In the genomic region with DNA sequence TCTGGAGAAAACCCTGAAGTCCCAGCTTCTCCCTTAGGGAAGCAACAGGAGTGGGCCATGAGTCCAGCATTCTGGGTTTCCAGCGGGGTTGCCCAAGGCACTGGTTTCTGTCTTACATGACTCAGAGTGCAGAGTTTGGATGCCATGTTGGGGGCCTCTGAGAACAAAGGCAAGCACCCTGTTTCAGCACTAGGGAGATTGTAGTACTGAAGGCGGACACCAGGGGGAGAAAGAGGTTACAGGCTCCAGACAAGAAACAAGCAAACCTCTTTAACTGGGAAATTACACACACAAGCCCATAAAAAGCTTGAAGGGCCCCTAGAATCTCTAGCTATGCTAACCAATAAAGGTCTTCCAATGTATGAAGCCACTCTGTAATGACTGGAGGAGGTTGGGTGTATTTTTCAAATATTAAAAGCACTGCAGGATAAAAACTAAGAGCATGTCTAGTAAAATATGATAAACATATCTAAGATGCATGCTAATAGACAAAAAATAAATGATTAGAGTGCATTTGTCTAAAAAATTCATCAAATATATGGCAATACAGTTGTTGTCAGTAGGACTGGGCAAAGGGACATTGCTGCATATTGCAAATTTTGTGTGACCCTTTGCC, we compare ENCODE assay signal across 9 cellular contexts. TPM values are rescaled to one million over a fixed set of nuclear protein-coding genes. Genes with fewer than 3 reads are reported as not detected.
DNase-seq lines count a peak whose midpoint lies in the region; ATAC-seq and TF ChIP-seq lines count a peak whose summit lies in the region.
"Had no signal": no experiment of that assay in that cellular context is flagged by ENCODE, and none has a peak within 500 bp of the region (broad histone marks: within the 10 kb centered on the region; RNA-seq: fewer than 3 reads in every experiment).

No MANE protein-coding gene starts in this region.

- H2BK5ac ChIP-seq in IMR-90 (ENCODE audit: low read depth, low read length, poor library complexity, severe bottlenecking): no peak overlapping the region

- no peaks in the 10 kb centered on the region for H3K9me1 ChIP-seq in IMR-90 (ENCODE audit: insufficient read depth, low read length)

- H3K27ac ChIP-seq in AG04450 (ENCODE audit: low read depth, low read length) (no peak overlapping the region), IMR-90 (ENCODE audit: insufficient read depth, low read length) (no peak overlapping the region), right cardiac atrium (ENCODE audit: low read length) (no peak overlapping the region), spleen (peak overlapping the region in 4 of 8 donors; percentile 26 to 37 (median 28))

- H4K5ac ChIP-seq in IMR-90 (ENCODE audit: low read depth, low read length): no peak overlapping the region

- no TSS peak for BruUV-seq in IMR-90 (replicated peaks; lab: Mats Ljungman, UMichigan)

- no peak overlapping the region for H4K8ac ChIP-seq in IMR-90 (ENCODE audit: low read depth in 2 of 2, low read length in 2 of 2)

- CTCF ChIA-PET in AG04450 (lab: Charles Lee) (interaction anchor here (1.1 kb wide), 1 partner anchor 10 kb away, joined by 4 read pairs; no protein-coding TSS in a partner anchor), IMR-90 (lab: Yijun Ruan, JAX) (interaction anchor here (0.7 kb wide), 1 partner anchor 16 kb away, joined by 4 read pairs; no protein-coding TSS in a partner anchor)

- H2BK20ac ChIP-seq in IMR-90 (ENCODE audit: low read depth, low read length): no peak overlapping the region

- H3K36me3 ChIP-seq in IMR-90 (ENCODE audit: control insufficient read depth, insufficient read depth, low read length) (no peaks in the 10 kb centered on the region), spleen (no peaks in the 10 kb centered on the region)

- H3K9me3 ChIP-seq in AG04450 (ENCODE audit: control insufficient read depth, insufficient read depth, low read length): peaks cover 10% of the 10 kb centered on the region
- no peaks in the 10 kb centered on the region; the same call in 1 of the 2 replicates for H3K9me3 ChIP-seq in IMR-90 (ENCODE audit: control insufficient read depth, insufficient read depth, low read length)
- no peaks in the 10 kb centered on the region for H3K9me3 ChIP-seq in right cardiac atrium (ENCODE audit: control insufficient read depth, low read length)
- H3K9me3 ChIP-seq in spleen: peaks cover 0 to 10% (median 0%) of the 10 kb centered on the region in 8 donors

- no peaks in the 10 kb centered on the region for H3K79me1 ChIP-seq in IMR-90 (ENCODE audit: low read depth in 1 of 2, low read length in 2 of 2)

- in situ Hi-C loops in IMR-90 (cut with MboI; ENCODE audit: low sequenced_read_pairs): no loop called here

- H3K27ac Mint-ChIP-seq in activated naive CD4-positive, alpha-beta T cell treated with anti-CD3 and anti-CD28 coated beads, Interleukin-2, amount 50 U/mL, for 72 hours: no peak overlapping the region

- ATAC-seq in GM18867 (IDR thresholded peaks at IDR 0.05; ENCODE audit: unreplicated experiment) (peak; percentile 72), IMR-90 (ENCODE audit: low read depth) (peak; percentile 46), SK-N-SH treated with all-trans-retinoic acid at 6 μM for 48 hours (peak; percentile 88), right cardiac atrium (peak; percentile 29 to 53), GM19035 (IDR thresholded peaks at IDR 0.05; ENCODE audit: unreplicated experiment) (no peak)
- ATAC-seq in activated naive CD4-positive, alpha-beta T cell treated with anti-CD3 and anti-CD28 coated beads, Interleukin-2, amount 50 U/mL, for 72 hours: peak; percentile 45 to 73

- TF ChIP-seq POLR2A in IMR-90 (IDR thresholded peaks at IDR 0.05; ENCODE audit: low read depth, low read length) (no peak), spleen (IDR thresholded peaks at IDR 0.05) (no peak)

- H3K4me2 ChIP-seq in IMR-90 (ENCODE audit: low read depth, low read length): no peak overlapping the region

- no peaks in the 10 kb centered on the region for H3K36me3 Mint-ChIP-seq in activated naive CD4-positive, alpha-beta T cell treated with anti-CD3 and anti-CD28 coated beads, Interleukin-2, amount 50 U/mL, for 72 hours

- no peak overlapping the region for H3K14ac ChIP-seq in IMR-90 (replicated peaks; ENCODE audit: low read depth, low read length)

- no peak overlapping the region for H2BK15ac ChIP-seq in IMR-90 (ENCODE audit: low read depth, low read length)

- no peaks in the 10 kb centered on the region for H3K9me3 Mint-ChIP-seq in activated naive CD4-positive, alpha-beta T cell treated with anti-CD3 and anti-CD28 coated beads, Interleukin-2, amount 50 U/mL, for 72 hours

- peak; percentile 53 for TF ChIP-seq CTCF in AG04450 (IDR thresholded peaks at IDR 0.05; ENCODE audit: low read depth, low read length)
- TF ChIP-seq CTCF in IMR-90 (conservative IDR thresholded peaks at IDR 0.05; ENCODE audit: low read depth, low read length): peak; percentile 49
- peak; percentile 18 to 85 (median 73) for TF ChIP-seq CTCF in spleen (IDR thresholded peaks at IDR 0.05 in 8 of 11, conservative IDR thresholded peaks at IDR 0.05 in 3 of 11)

- H3K4me1 ChIP-seq in IMR-90 (ENCODE audit: control insufficient read depth, insufficient read depth, low read length): no peaks in the 10 kb centered on the region
- H3K4me1 ChIP-seq in right cardiac atrium (ENCODE audit: control insufficient read depth, insufficient read depth, low read length): no peaks in the 10 kb centered on the region
- peaks cover 0 to 22% (median 2%) of the 10 kb centered on the region in 6 donors for H3K4me1 ChIP-seq in spleen

- DNase-seq in AG04450 (ENCODE audit: low read depth, low spot score): no peak
- peak; percentile 13 for DNase-seq in IMR-90
- DNase-seq in activated naive CD4-positive, alpha-beta T cell treated with anti-CD3 and anti-CD28 coated beads, Interleukin-2, amount 50 U/mL, for 72 hours (ENCODE audit: low spot score in 2 of 2): peak in 1 of 2 donors; percentile 79
- DNase-seq in right cardiac atrium: peak in 2 of 3 donors; percentile 21 to 46
- no peak for DNase-seq in spleen

- H3K4me3 ChIP-seq in AG04450 (ENCODE audit: low read depth, low read length): no peak overlapping the region
- no peak overlapping the region for H3K4me3 ChIP-seq in IMR-90 (ENCODE audit: insufficient read depth, low read depth, low read length)
- H3K4me3 ChIP-seq in right cardiac atrium (ENCODE audit: low read length): no peak overlapping the region
- no peak overlapping the region for H3K4me3 ChIP-seq in spleen
- H3K4me3 ChIP-seq: skin epidermis had no signal

- H3K56ac ChIP-seq in IMR-90 (ENCODE audit: extremely low read depth, insufficient read depth, low read length): no peak overlapping the region

- WGBS in IMR-90 (ENCODE audit: extremely low coverage in 2 of 2, insufficient read length in 1 of 2), 2 experiments: no CpG with 5 or more reads among the region's 2 CpGs
- WGBS in right cardiac atrium: 12% methylated on average over 2 of the region's 2 CpGs
- 24 to 35% (median 29%) methylated on average over 2 of the region's 2 CpGs for WGBS in spleen, 5 donors

- no peak overlapping the region for H3K23ac ChIP-seq in IMR-90 (ENCODE audit: low read depth, low read length)

- intact Hi-C loops in IMR-90 (cut with micrococcal nuclease): no loop called here
- intact Hi-C loops in right cardiac atrium (cut with DNase I): no loop called here
- intact Hi-C loops in spleen (cut with DNase I; ENCODE audit: low total_unique reads): loop anchor here (10.0 kb wide), 1 partner anchor 281 kb away; no protein-coding TSS in a partner anchor

- H3K4ac ChIP-seq in IMR-90 (ENCODE audit: low read depth, low read length): no peak overlapping the region

- no peak overlapping the region for H2BK120ac ChIP-seq in IMR-90 (ENCODE audit: low read depth, low read length)

- H3K18ac ChIP-seq in IMR-90 (ENCODE audit: low read depth, low read length): no peak overlapping the region

- no peak overlapping the region for H3K9ac ChIP-seq in IMR-90 (ENCODE audit: low read depth, low read length)

- H2AK9ac ChIP-seq in IMR-90 (replicated peaks; ENCODE audit: low read depth, low read length, poor library complexity): no peak overlapping the region

- no peak for TF ChIP-seq RAD21 in IMR-90 (IDR thresholded peaks at IDR 0.05; ENCODE audit: low read length)

- POLR2A ChIA-PET in AG04450 (lab: Yijun Ruan, JAX) (no interaction called here), IMR-90 (lab: Charles Lee; ENCODE audit: unreplicated experiment) (no interaction called here)

- H4K91ac ChIP-seq in IMR-90 (ENCODE audit: insufficient read depth, low read depth, low read length): no peak overlapping the region

- H4K20me1 ChIP-seq in IMR-90 (ENCODE audit: insufficient read depth, low read length): no peaks in the 10 kb centered on the region

- no peaks in the 10 kb centered on the region for H3K27me3 ChIP-seq in AG04450 (ENCODE audit: control insufficient read depth, insufficient read depth, low read length)
- H3K27me3 ChIP-seq in IMR-90 (ENCODE audit: control insufficient read depth, insufficient read depth, low read length): no peaks in the 10 kb centered on the region
- no peaks in the 10 kb centered on the region for H3K27me3 ChIP-seq in right cardiac atrium (ENCODE audit: control insufficient read depth, insufficient read depth)
- H3K27me3 ChIP-seq in spleen (replicated peaks in 1 of 7): no peaks in the 10 kb centered on the region

- dilution Hi-C loops in IMR-90 (cut with HindIII; ENCODE audit: low sequenced_read_pairs, unreplicated experiment): no loop called here

- no peak overlapping the region for H2AK5ac ChIP-seq in IMR-90 (ENCODE audit: low read depth, low read length)

- H2AFZ ChIP-seq in IMR-90 (replicated peaks; ENCODE audit: low read length, poor library complexity): no peak overlapping the region

RNA-seq across cellular contexts. Expression of a gene that starts 7.1 kb away (rescaled TPM):
- not detected in 2 replicates for polyA plus RNA-seq in AG04450 (2011; rRNA removed)
- polyA minus RNA-seq in AG04450 (2011; rRNA and poly(A)+ RNA removed): not detected in 2 replicates
- not detected in 2 replicates for total RNA-seq in IMR-90 (2012; rRNA removed)
- not detected in 2 replicates for polyA plus RNA-seq in IMR-90 (2012; rRNA removed)
- polyA plus RNA-seq in IMR-90 (2012; cell fraction: cytosol; rRNA removed): not detected in 2 replicates
- polyA plus RNA-seq in IMR-90 (2012; cell fraction: nucleus; rRNA removed; ENCODE audit: low replicate concordance): not detected in 2 replicates
- not detected for total RNA-seq in activated naive CD4-positive, alpha-beta T cell treated with anti-CD3 and anti-CD28 coated beads, Interleukin-2, amount 50 U/mL, for 72 hours
- not detected for total RNA-seq in right cardiac atrium
- not detected for polyA plus RNA-seq in right cardiac atrium
- total RNA-seq in spleen: 100 to 1,000 TPM in 1 of 7 donors, 1 to 10 TPM in 4, under 1 TPM in 1, not detected in 1; 0.95 to 128 (median 4.7) TPM
- polyA plus RNA-seq in spleen: 10 to 100 TPM in 1 of 3 donors, 1 to 10 TPM in 1, under 1 TPM in 1; 0.65 to 10.5 (median 7.2) TPM

RNA-seq across cellular contexts. Expression of a gene that starts 44.2 kb away (rescaled TPM):
- polyA plus RNA-seq in AG04450 (2011; rRNA removed) (not detected in 2 replicates), IMR-90 (2012; rRNA removed) (not detected in 2 replicates), right cardiac atrium (6.6 TPM), spleen (10 to 100 TPM; 41.8 to 91.3 (median 78.7) TPM)
- polyA minus RNA-seq in AG04450 (2011; rRNA and poly(A)+ RNA removed): not detected in 2 replicates
- total RNA-seq in IMR-90 (2012; rRNA removed) (not detected in 2 replicates), right cardiac atrium (10 to 100 TPM; 34.1 to 48.2 (median 36.0) TPM), spleen (100 to 1,000 TPM; 246 to 652 (median 397) TPM)
- polyA plus RNA-seq in IMR-90 (2012; cell fraction: cytosol; rRNA removed): not detected in 2 replicates
- not detected in 2 replicates for polyA plus RNA-seq in IMR-90 (2012; cell fraction: nucleus; rRNA removed; ENCODE audit: low replicate concordance)
- not detected for total RNA-seq in activated naive CD4-positive, alpha-beta T cell treated with anti-CD3 and anti-CD28 coated beads, Interleukin-2, amount 50 U/mL, for 72 hours

RNA-seq across cellular contexts. Expression of a gene that starts 53.6 kb away (rescaled TPM):
- polyA plus RNA-seq in AG04450 (2011; rRNA removed) (not detected in 2 replicates), IMR-90 (2012; rRNA removed) (not detected in 2 replicates), right cardiac atrium (5.1 TPM), spleen (10 to 100 TPM; 24.3 to 48.7 (median 26.1) TPM)
- not detected in 2 replicates for polyA minus RNA-seq in AG04450 (2011; rRNA and poly(A)+ RNA removed)
- total RNA-seq in IMR-90 (2012; rRNA removed) (not detected in 2 replicates), right cardiac atrium (10 to 100 TPM; 12.6 to 21.5 (median 20.1) TPM), spleen (100 to 1,000 TPM in 3 of 7 donors, 10 to 100 TPM in 4; 28.2 to 130 (median 85.5) TPM)
- not detected in 2 replicates for polyA plus RNA-seq in IMR-90 (2012; cell fraction: cytosol; rRNA removed)
- not detected in 2 replicates for polyA plus RNA-seq in IMR-90 (2012; cell fraction: nucleus; rRNA removed; ENCODE audit: low replicate concordance)
- total RNA-seq in activated naive CD4-positive, alpha-beta T cell treated with anti-CD3 and anti-CD28 coated beads, Interleukin-2, amount 50 U/mL, for 72 hours: not detected

Comparison
In these comparisons a context has a peak if more than half of its experiments do, and no peak if none do; other contexts are left out.
1. DNase-seq: peak in IMR-90 (single experiment) and right cardiac atrium (2 of 3); none in AG04450 (single experiment) and spleen (single experiment).
2. RNA of a gene that starts 44.2 kb away (total RNA-seq): 246 to 652 TPM in spleen and 34.1 to 48.2 TPM in right cardiac atrium; not detected in IMR-90 and not detected in activated naive CD4-positive, alpha-beta T cell treated with anti-CD3 and anti-CD28 coated beads, Interleukin-2, amount 50 U/mL, for 72 hours; every median in the first group is over 10 times any median in the second.
3. RNA of a gene that starts 53.6 kb away (total RNA-seq): 28.2 to 130 TPM in spleen and 12.6 to 21.5 TPM in right cardiac atrium; not detected in IMR-90 and not detected in activated naive CD4-positive, alpha-beta T cell treated with anti-CD3 and anti-CD28 coated beads, Interleukin-2, amount 50 U/mL, for 72 hours; every median in the first group is over 10 times any median in the second.
4. Peak in every context shown above with its lines, with median percentiles within 50 percentile points of each other: CTCF ChIP-seq.